In the genomic region with DNA sequence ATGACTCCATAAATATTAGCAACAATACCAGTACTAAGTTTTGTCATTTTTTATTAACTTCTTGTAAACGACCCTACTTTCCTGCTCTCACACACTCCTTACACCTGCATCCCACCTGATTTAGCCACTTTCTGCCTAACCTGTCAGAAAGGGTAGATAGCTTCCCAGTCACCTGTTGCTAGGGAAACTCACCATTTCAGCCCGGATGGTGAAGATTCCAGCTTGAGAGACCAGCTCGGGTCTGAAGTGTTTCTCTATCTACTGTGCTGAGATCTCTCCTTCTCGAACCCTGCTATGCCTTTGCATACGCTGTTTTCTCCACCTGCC, we compare ENCODE assay signal across 2 cellular contexts.
TF ChIP-seq lines count a peak whose summit lies in the region.

A gene with protein sequence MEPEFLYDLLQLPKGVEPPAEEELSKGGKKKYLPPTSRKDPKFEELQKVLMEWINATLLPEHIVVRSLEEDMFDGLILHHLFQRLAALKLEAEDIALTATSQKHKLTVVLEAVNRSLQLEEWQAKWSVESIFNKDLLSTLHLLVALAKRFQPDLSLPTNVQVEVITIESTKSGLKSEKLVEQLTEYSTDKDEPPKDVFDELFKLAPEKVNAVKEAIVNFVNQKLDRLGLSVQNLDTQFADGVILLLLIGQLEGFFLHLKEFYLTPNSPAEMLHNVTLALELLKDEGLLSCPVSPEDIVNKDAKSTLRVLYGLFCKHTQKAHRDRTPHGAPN (plus strand): TSS at position 220 of the 327 bp plus-strand sequence. CDS start 2,405 bp downstream, outside the sequence.

TF ChIP-seq in HCT116, 20 proteins besides CTCF, POLR2A, EP300 and RAD21:
- TF ChIP-seq, protein P1, sequence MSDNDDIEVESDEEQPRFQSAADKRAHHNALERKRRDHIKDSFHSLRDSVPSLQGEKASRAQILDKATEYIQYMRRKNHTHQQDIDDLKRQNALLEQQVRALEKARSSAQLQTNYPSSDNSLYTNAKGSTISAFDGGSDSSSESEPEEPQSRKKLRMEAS (IDR thresholded peaks at IDR 0.05), result no peak
- TF ChIP-seq TCF7L2 (IDR thresholded peaks at IDR 0.05; ENCODE audit: borderline replicate concordance, extremely low read depth, insufficient read depth, insufficient read length), result no peak

TF ChIP-seq in H1, 55 proteins besides CTCF, POLR2A, EP300 and RAD21:
- TF ChIP-seq CTBP2 (IDR thresholded peaks at IDR 0.05; ENCODE audit: borderline replicate concordance, insufficient read depth, insufficient read length, low read length) (no peak), KDM1A (IDR thresholded peaks at IDR 0.05; ENCODE audit: borderline replicate concordance, low read length) (no peak), PHF8 (conservative IDR thresholded peaks at IDR 0.05; ENCODE audit: low read depth, low read length) (no peak), CREB1 (IDR thresholded peaks at IDR 0.05) (peak; percentile 93), RFX5 (IDR thresholded peaks at IDR 0.05; ENCODE audit: borderline replicate concordance, low read depth, low read length) (peak; percentile 98)
